2 cellular contexts compared by ENCODE assay signal in genomic region chr9:135592331-135592590, GRCh38.
TF ChIP-seq lines count a peak whose summit lies in the region.

No MANE protein-coding gene starts in this region.

TF ChIP-seq in SK-N-SH, 30 proteins besides CTCF, POLR2A, EP300 and RAD21 (continued from another document):
- no peak for TF ChIP-seq RXRA (IDR thresholded peaks at IDR 0.05; ENCODE audit: borderline replicate concordance, low read depth)
- no peak for TF ChIP-seq SMC3 (IDR thresholded peaks at IDR 0.05; ENCODE audit: low read depth, low read length)
- no peak for TF ChIP-seq RFX5 (IDR thresholded peaks at IDR 0.05; ENCODE audit: low read length)
- no peak for TF ChIP-seq FOXM1 (IDR thresholded peaks at IDR 0.05; ENCODE audit: low read depth)
- no peak for TF ChIP-seq TEAD4 (IDR thresholded peaks at IDR 0.05; ENCODE audit: borderline replicate concordance, insufficient read depth)
- TF ChIP-seq MAX (IDR thresholded peaks at IDR 0.05; ENCODE audit: low read depth): no peak
- no peak for TF ChIP-seq MEF2A (IDR thresholded peaks at IDR 0.05; ENCODE audit: borderline replicate concordance, low read depth)
- no peak for TF ChIP-seq YY1 (IDR thresholded peaks at IDR 0.05; ENCODE audit: low read depth)
- TF ChIP-seq POLR2AphosphoS5 (IDR thresholded peaks at IDR 0.05; ENCODE audit: low read depth, low read length): no peak
- TF ChIP-seq, protein P1, sequence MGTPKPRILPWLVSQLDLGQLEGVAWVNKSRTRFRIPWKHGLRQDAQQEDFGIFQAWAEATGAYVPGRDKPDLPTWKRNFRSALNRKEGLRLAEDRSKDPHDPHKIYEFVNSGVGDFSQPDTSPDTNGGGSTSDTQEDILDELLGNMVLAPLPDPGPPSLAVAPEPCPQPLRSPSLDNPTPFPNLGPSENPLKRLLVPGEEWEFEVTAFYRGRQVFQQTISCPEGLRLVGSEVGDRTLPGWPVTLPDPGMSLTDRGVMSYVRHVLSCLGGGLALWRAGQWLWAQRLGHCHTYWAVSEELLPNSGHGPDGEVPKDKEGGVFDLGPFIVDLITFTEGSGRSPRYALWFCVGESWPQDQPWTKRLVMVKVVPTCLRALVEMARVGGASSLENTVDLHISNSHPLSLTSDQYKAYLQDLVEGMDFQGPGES (IDR thresholded peaks at IDR 0.05; ENCODE audit: low read depth, low read length): no peak
- TF ChIP-seq, protein P2, sequence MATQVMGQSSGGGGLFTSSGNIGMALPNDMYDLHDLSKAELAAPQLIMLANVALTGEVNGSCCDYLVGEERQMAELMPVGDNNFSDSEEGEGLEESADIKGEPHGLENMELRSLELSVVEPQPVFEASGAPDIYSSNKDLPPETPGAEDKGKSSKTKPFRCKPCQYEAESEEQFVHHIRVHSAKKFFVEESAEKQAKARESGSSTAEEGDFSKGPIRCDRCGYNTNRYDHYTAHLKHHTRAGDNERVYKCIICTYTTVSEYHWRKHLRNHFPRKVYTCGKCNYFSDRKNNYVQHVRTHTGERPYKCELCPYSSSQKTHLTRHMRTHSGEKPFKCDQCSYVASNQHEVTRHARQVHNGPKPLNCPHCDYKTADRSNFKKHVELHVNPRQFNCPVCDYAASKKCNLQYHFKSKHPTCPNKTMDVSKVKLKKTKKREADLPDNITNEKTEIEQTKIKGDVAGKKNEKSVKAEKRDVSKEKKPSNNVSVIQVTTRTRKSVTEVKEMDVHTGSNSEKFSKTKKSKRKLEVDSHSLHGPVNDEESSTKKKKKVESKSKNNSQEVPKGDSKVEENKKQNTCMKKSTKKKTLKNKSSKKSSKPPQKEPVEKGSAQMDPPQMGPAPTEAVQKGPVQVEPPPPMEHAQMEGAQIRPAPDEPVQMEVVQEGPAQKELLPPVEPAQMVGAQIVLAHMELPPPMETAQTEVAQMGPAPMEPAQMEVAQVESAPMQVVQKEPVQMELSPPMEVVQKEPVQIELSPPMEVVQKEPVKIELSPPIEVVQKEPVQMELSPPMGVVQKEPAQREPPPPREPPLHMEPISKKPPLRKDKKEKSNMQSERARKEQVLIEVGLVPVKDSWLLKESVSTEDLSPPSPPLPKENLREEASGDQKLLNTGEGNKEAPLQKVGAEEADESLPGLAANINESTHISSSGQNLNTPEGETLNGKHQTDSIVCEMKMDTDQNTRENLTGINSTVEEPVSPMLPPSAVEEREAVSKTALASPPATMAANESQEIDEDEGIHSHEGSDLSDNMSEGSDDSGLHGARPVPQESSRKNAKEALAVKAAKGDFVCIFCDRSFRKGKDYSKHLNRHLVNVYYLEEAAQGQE (IDR thresholded peaks at IDR 0.05; ENCODE audit: low read depth, low read length): no peak
- no peak for TF ChIP-seq ZBTB33 (IDR thresholded peaks at IDR 0.05; ENCODE audit: borderline replicate concordance, low read depth)

TF ChIP-seq in SK-N-SH treated with all-trans-retinoic acid at 6 μM for 48 hours, 23 proteins besides CTCF, POLR2A, EP300 and RAD21 (continued from another document):
- TF ChIP-seq, protein P3, sequence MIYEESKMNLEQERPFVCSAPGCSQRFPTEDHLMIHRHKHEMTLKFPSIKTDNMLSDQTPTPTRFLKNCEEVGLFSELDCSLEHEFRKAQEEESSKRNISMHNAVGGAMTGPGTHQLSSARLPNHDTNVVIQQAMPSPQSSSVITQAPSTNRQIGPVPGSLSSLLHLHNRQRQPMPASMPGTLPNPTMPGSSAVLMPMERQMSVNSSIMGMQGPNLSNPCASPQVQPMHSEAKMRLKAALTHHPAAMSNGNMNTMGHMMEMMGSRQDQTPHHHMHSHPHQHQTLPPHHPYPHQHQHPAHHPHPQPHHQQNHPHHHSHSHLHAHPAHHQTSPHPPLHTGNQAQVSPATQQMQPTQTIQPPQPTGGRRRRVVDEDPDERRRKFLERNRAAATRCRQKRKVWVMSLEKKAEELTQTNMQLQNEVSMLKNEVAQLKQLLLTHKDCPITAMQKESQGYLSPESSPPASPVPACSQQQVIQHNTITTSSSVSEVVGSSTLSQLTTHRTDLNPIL (CRISPR knock-in tag; IDR thresholded peaks at IDR 0.05; ENCODE audit: low read depth): no peak
- TF ChIP-seq GLIS3 (CRISPR knock-in tag; IDR thresholded peaks at IDR 0.05) (no peak), PPARA (CRISPR knock-in tag; IDR thresholded peaks at IDR 0.05; ENCODE audit: borderline replicate concordance) (no peak), ZC3H10 (CRISPR knock-in tag; IDR thresholded peaks at IDR 0.05) (no peak), TOX (CRISPR knock-in tag; IDR thresholded peaks at IDR 0.05; ENCODE audit: borderline replicate concordance) (no peak), ZNF70 (CRISPR knock-in tag; IDR thresholded peaks at IDR 0.05) (no peak), POU6F1 (CRISPR knock-in tag; IDR thresholded peaks at IDR 0.05; ENCODE audit: borderline replicate concordance, low read depth) (no peak), TSHZ2 (CRISPR knock-in tag; IDR thresholded peaks at IDR 0.05) (no peak), ZNF565 (CRISPR knock-in tag; conservative IDR thresholded peaks at IDR 0.05; ENCODE audit: low read depth) (no peak), ZNF8 (CRISPR knock-in tag; IDR thresholded peaks at IDR 0.05) (no peak), ARNTL (CRISPR knock-in tag; IDR thresholded peaks at IDR 0.05; ENCODE audit: borderline replicate concordance, low read depth) (no peak)
